Comparison of ENCODE assay signal across 8 cellular contexts in the genomic region with DNA sequence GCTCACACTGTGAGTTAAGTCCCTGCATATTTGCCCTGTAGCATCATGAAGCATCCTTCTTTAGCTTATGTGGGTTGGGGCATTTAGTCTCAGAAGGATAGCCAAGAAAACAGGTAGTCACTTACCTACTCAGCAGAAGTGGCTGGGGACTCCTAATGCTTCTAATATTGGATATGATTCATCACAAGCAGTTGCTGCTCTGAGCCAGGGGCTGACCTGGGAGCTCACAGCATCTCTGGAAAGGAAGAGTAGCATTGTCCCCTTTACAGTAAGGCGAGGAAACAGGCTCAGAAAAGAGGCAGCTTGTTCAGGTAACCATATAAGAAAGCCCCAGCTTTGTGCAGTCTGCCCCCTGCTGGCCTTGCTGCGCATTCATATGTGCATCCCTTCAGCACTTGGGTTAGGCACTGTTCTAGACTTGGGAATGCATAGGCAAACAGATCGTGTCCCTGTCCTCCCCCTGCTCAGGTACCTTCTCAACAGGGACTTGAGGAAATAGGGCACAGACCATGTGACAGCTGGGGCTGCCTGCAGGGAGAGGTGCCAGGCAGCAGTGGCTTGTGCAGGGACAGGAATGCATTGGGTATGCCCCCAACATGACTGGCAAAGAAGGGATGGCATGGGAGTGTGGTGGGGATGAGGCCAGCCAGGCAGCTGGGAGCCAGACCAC.
DNase-seq lines count a peak whose midpoint lies in the region; ATAC-seq and TF ChIP-seq lines count a peak whose summit lies in the region.

No MANE protein-coding gene starts in this region.

- TF ChIP-seq CTCF in LNCAP (IDR thresholded peaks at IDR 0.05) = peak; percentile 90
- TF ChIP-seq CTCF in WI38 (IDR thresholded peaks at IDR 0.05; ENCODE audit: low read depth, low read length) = peak; percentile 92

- in situ Hi-C loops in T47D (cut with HindIII; ENCODE audit: low pct_unique_long_range_greater_than_20kb, low sequenced_read_pairs) = no loop called here

- no peak overlapping the region for H3K4me3 ChIP-seq in WI38 (ENCODE audit: low read depth, low read length)

- ATAC-seq in GM18907 (IDR thresholded peaks at IDR 0.05; ENCODE audit: unreplicated experiment) = peak; percentile 52
- ATAC-seq in GM18873 (IDR thresholded peaks at IDR 0.05; ENCODE audit: low FRiP score, unreplicated experiment) = no peak

- DNase-seq in AG20443 (ENCODE audit: low spot score) = peak; percentile 64
- DNase-seq in T47D (ENCODE audit: low read depth in 1 of 2, low spot score in 1 of 2) = peak; percentile 13 to 65
- DNase-seq in kidney tubule cell (ENCODE audit: low spot score) = peak; percentile 66
- peak; percentile 85 for DNase-seq in stimulated activated CD4-positive, alpha-beta T cell treated with anti-CD3 and anti-CD28 coated beads, Interleukin-4, amount 100 ng/mL, for 1 hour
